ENCODE assay signal across 28 cellular contexts in genomic region chr4:10383417-10383816, GRCh38.
"Had no signal": no experiment of that assay in that cellular context is flagged by ENCODE, and none has a peak within 500 bp of the region (broad histone marks: within the 10 kb centered on the region; RNA-seq: fewer than 3 reads in every experiment).

No MANE protein-coding gene starts in this region.

- H3K27ac ChIP-seq: neutrophil, pancreas, prostate gland, right lobe of liver, sigmoid colon, spleen, stomach, thoracic aorta, tibial artery, upper lobe of right lung, vagina had no signal

- H3K27me3 ChIP-seq: neutrophil, pancreas, right lobe of liver, sigmoid colon, stomach, tibial artery, upper lobe of right lung, vagina had no signal

- H3K36me3 Mint-ChIP-seq: natural killer cell treated with Interleukin-12 subunit alpha and Interleukin-12 subunit beta and Interleukin-15 and Interleukin-18, amount 100 ng/mL, for 72 hours; stimulated activated memory B cell treated with anti-CD40 and anti-IgM and Interleukin-4, amounts not matched to agents 10 μg/mL and 1 μg/mL and 100 μg/mL, for 72 hours had no signal

- H3K4me3 Mint-ChIP-seq: naive B cell; naive thymus-derived CD8-positive, alpha-beta T cell; natural killer cell treated with Interleukin-12 subunit alpha and Interleukin-12 subunit beta and Interleukin-15 and Interleukin-18, amount 100 ng/mL, for 72 hours; nephron progenitor cell; neural crest cell; stimulated activated memory B cell treated with anti-CD40 and anti-IgM and Interleukin-4, amounts not matched to agents 10 μg/mL and 1 μg/mL and 100 μg/mL, for 72 hours; stimulated activated naive CD8-positive, alpha-beta T cell treated with anti-CD3 and anti-CD28 coated beads, Interleukin-15, Interleukin-2, amounts not matched to agents 100 ng/mL and 50 ng/mL, for 24 hours had no signal

- DNase-seq: naive B cell; naive thymus-derived CD8-positive, alpha-beta T cell; nephron progenitor cell; nucleus accumbens; pancreas; right cardiac atrium; right lobe of liver; sigmoid colon; spleen; stimulated activated CD4-positive, alpha-beta T cell treated with anti-CD3 and anti-CD28 coated beads, Interleukin-12 subunit alpha, Interleukin-12 subunit beta, amount 100 ng/mL, for 4 hours; stimulated activated CD4-positive, alpha-beta T cell treated with anti-CD3 and anti-CD28 coated beads, Interleukin-1b, Interleukin-23, amount 100 ng/mL, for 48 hours; stimulated activated CD4-positive, alpha-beta T cell treated with anti-CD3 and anti-CD28 coated beads, Interleukin-4, amount 100 ng/mL, for 1 hour; stimulated activated CD4-positive, alpha-beta T cell treated with anti-CD3 and anti-CD28 coated beads, Interleukin-4, amount 100 ng/mL, for 4 hours; stimulated activated CD8-positive, alpha-beta memory T cell treated with anti-CD3 and anti-CD28 coated beads, Interleukin-4, amount 100 ng/mL, for 48 hours; stimulated activated naive CD4-positive, alpha-beta T cell treated with Interleukin-2 at 50 U/mL for 16 hours; stomach; tibial artery; trophoblast cell; upper lobe of right lung had no signal

- H3K27me3 Mint-ChIP-seq: stimulated activated memory B cell treated with anti-CD40 and anti-IgM and Interleukin-4, amounts not matched to agents 10 μg/mL and 1 μg/mL and 100 μg/mL, for 72 hours; stimulated activated naive CD8-positive, alpha-beta T cell treated with anti-CD3 and anti-CD28 coated beads, Interleukin-15, Interleukin-2, amounts not matched to agents 100 ng/mL and 50 ng/mL, for 24 hours had no signal

- H3K27ac Mint-ChIP-seq: naive B cell; natural killer cell treated with Interleukin-12 subunit alpha and Interleukin-12 subunit beta and Interleukin-15 and Interleukin-18, amount 100 ng/mL, for 72 hours; nephron progenitor cell; stimulated activated memory B cell treated with anti-CD40 and anti-IgM and Interleukin-4, amounts not matched to agents 10 μg/mL and 1 μg/mL and 100 μg/mL, for 72 hours; stimulated activated naive CD8-positive, alpha-beta T cell treated with anti-CD3 and anti-CD28 coated beads, Interleukin-15, Interleukin-2, amounts not matched to agents 100 ng/mL and 50 ng/mL, for 24 hours had no signal

- H3K9me3 Mint-ChIP-seq: natural killer cell treated with Interleukin-12 subunit alpha and Interleukin-12 subunit beta and Interleukin-15 and Interleukin-18, amount 100 ng/mL, for 72 hours; nephron progenitor cell; neural crest cell; stimulated activated memory B cell treated with anti-CD40 and anti-IgM and Interleukin-4, amounts not matched to agents 10 μg/mL and 1 μg/mL and 100 μg/mL, for 72 hours had no signal

- H3K9me3 ChIP-seq: neutrophil, pancreas, prostate gland, right lobe of liver, sigmoid colon, spleen, stomach, thoracic aorta, tibial artery, upper lobe of right lung, vagina had no signal

- H3K36me3 ChIP-seq: neutrophil, pancreas, prostate gland, right lobe of liver, sigmoid colon, spleen, stomach, thoracic aorta, tibial artery, upper lobe of right lung, vagina had no signal

- ATAC-seq: naive thymus-derived CD8-positive, alpha-beta T cell; natural killer cell treated with Interleukin-12 subunit alpha and Interleukin-12 subunit beta and Interleukin-15 and Interleukin-18, amount 100 ng/mL, for 72 hours; pancreas; right cardiac atrium; right lobe of liver; stimulated activated memory B cell treated with anti-CD40 and anti-IgM and Interleukin-4, amounts not matched to agents 10 μg/mL and 1 μg/mL and 100 μg/mL, for 72 hours; upper lobe of right lung had no signal

- H3K4me1 ChIP-seq: pancreas, prostate gland, right lobe of liver, sigmoid colon, spleen, stomach, tibial artery, upper lobe of right lung, vagina had no signal

- H3K4me3 ChIP-seq: pancreas, prostate gland, right lobe of liver, sigmoid colon, smooth muscle cell, spleen, stomach, thoracic aorta, tibial artery, upper lobe of right lung, vagina had no signal

- H3K4me1 Mint-ChIP-seq: naive B cell; naive thymus-derived CD8-positive, alpha-beta T cell; nephron progenitor cell; neural crest cell; stimulated activated memory B cell treated with anti-CD40 and anti-IgM and Interleukin-4, amounts not matched to agents 10 μg/mL and 1 μg/mL and 100 μg/mL, for 72 hours had no signal
